ENCODE assay signal across 23 cellular contexts in the genomic region with DNA sequence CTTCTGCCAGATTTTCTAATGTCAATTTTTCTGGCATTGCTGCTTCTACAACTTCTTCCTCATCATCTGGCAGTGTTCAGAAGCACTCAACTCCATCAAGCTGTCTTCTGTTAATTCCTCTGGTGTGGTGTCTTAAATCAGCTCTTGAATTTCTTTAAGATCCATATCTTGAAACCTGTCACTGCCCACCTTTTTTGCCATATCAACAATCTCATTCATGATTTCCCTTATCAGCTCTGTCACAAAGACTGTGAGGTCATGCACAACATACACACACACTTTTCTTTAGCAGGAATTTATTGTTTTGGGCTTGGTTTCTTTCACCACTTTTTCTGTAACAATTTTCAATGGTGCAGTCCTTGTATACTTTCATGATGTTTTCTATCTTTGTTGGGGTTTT.
"Had no signal": no experiment of that assay in that cellular context is flagged by ENCODE, and none has a peak within 500 bp of the region (broad histone marks: within the 10 kb centered on the region; RNA-seq: fewer than 3 reads in every experiment).

No MANE protein-coding gene starts in this region.

- H3K4me1 ChIP-seq: breast epithelium had no signal

- H3K9me3 ChIP-seq: breast epithelium had no signal

- H3K27ac Mint-ChIP-seq: activated B cell treated with CpG ODN at 0.5 μM for 24 hours; activated CD4-positive, alpha-beta T cell treated with anti-CD3 and anti-CD28 coated beads, Interleukin-2, amount 10 ng/mL, durations not matched to agents 24 days and 14 days; activated CD8-positive, alpha-beta memory T cell treated with anti-CD3 and anti-CD28 coated beads, Interleukin-2, amount 10 ng/mL, durations not matched to agents 7 days and 5 days; activated naive CD4-positive, alpha-beta T cell treated with anti-CD3 and anti-CD28 coated beads, Interleukin-2, amount 10 ng/mL, durations not matched to agents 7 days and 5 days; activated T-cell treated with anti-CD3 and anti-CD28 coated beads, Interleukin-2, amount 50 U/mL, for 24 hours; activated T-helper 1 cell treated with anti-CD3 and anti-CD28 coated beads, Interleukin-12 subunit alpha, Interleukin-12 subunit beta, Interleukin-2, Interleukin-4 antibody, amounts not matched to agents 30 ng/mL and 10 ng/mL and 1 ng/mL, durations not matched to agents 14 hours and 24 hours and 36 hours; T-helper 17 cell had no signal

- H3K4me3 ChIP-seq: breast epithelium had no signal

- H3K36me3 ChIP-seq: breast epithelium had no signal

- H3K27me3 Mint-ChIP-seq: activated B cell treated with CpG ODN at 0.5 μM for 24 hours; activated CD8-positive, alpha-beta memory T cell treated with anti-CD3 and anti-CD28 coated beads, Interleukin-2, amount 10 ng/mL, durations not matched to agents 7 days and 5 days; activated naive CD4-positive, alpha-beta T cell treated with anti-CD3 and anti-CD28 coated beads, Interleukin-2, amount 10 ng/mL, durations not matched to agents 7 days and 5 days; activated T-cell treated with anti-CD3 and anti-CD28 coated beads, Interleukin-2, amount 50 U/mL, for 24 hours; T-helper 17 cell had no signal

- H3K27me3 ChIP-seq: breast epithelium had no signal

- ATAC-seq: activated CD8-positive, alpha-beta memory T cell treated with anti-CD3 and anti-CD28 coated beads, Interleukin-2, amount 10 ng/mL, durations not matched to agents 7 days and 5 days; PC-3; T-helper 17 cell had no signal

- H3K4me3 Mint-ChIP-seq: activated B cell treated with CpG ODN at 0.5 μM for 24 hours; activated CD4-positive, alpha-beta T cell treated with anti-CD3 and anti-CD28 coated beads, Interleukin-2, amount 10 ng/mL, durations not matched to agents 24 days and 14 days; activated CD8-positive, alpha-beta memory T cell treated with anti-CD3 and anti-CD28 coated beads, Interleukin-2, amount 10 ng/mL, durations not matched to agents 7 days and 5 days; activated naive CD4-positive, alpha-beta T cell treated with anti-CD3 and anti-CD28 coated beads, Interleukin-2, amount 10 ng/mL, durations not matched to agents 7 days and 5 days; activated T-cell treated with anti-CD3 and anti-CD28 coated beads, Interleukin-2, amount 50 U/mL, for 24 hours; activated T-helper 1 cell treated with anti-CD3 and anti-CD28 coated beads, Interleukin-12 subunit alpha, Interleukin-12 subunit beta, Interleukin-2, Interleukin-4 antibody, amounts not matched to agents 30 ng/mL and 10 ng/mL and 1 ng/mL, durations not matched to agents 14 hours and 24 hours and 36 hours; T-helper 17 cell had no signal

- H3K27ac ChIP-seq: breast epithelium had no signal

- H3K9me3 Mint-ChIP-seq: activated B cell treated with CpG ODN at 0.5 μM for 24 hours; activated naive CD4-positive, alpha-beta T cell treated with anti-CD3 and anti-CD28 coated beads, Interleukin-2, amount 10 ng/mL, durations not matched to agents 7 days and 5 days; activated T-cell treated with anti-CD3 and anti-CD28 coated beads, Interleukin-2, amount 50 U/mL, for 24 hours; activated T-helper 1 cell treated with anti-CD3 and anti-CD28 coated beads, Interleukin-12 subunit alpha, Interleukin-12 subunit beta, Interleukin-2, Interleukin-4 antibody, amounts not matched to agents 30 ng/mL and 10 ng/mL and 1 ng/mL, durations not matched to agents 14 hours and 24 hours and 36 hours had no signal

- DNase-seq: activated B cell treated with CpG ODN at 0.5 μM for 24 hours; activated CD4-positive, alpha-beta T cell treated with anti-CD3 and anti-CD28 coated beads for 1 hour; activated CD4-positive, alpha-beta T cell treated with anti-CD3 and anti-CD28 coated beads, Interleukin-2, amount 10 ng/mL, durations not matched to agents 24 days and 14 days; activated CD4-positive, alpha-beta T cell treated with anti-CD3 and anti-CD28 coated beads, Interleukin-2, amount 50 U/mL, for 48 hours; activated CD8-positive, alpha-beta memory T cell treated with anti-CD3 and anti-CD28 coated beads, Interleukin-2, amount 10 ng/mL, durations not matched to agents 7 days and 5 days; activated gamma-delta T cell; activated naive CD4-positive, alpha-beta T cell treated with anti-CD3 and anti-CD28 coated beads, Interleukin-2, amount 10 ng/mL, durations not matched to agents 7 days and 5 days; activated T-cell treated with anti-CD3 and anti-CD28 coated beads, Interleukin-2, amount 50 U/mL, for 24 hours; aorta; central memory CD4-positive, alpha-beta T cell; KG1; NCI-H1048; NCI-H187 treated with DMSO at 0.1 percent for 48 hours; NCI-H2081 treated with DMSO at 0.1 percent for 48 hours; NCI-H510A; NCI-H526 treated with DMSO at 0.1 percent for 48 hours; PC-3; SHP77; T-helper 17 cell; T-helper 9 cell had no signal

- FAIRE-seq: RCC 7860 had no signal
